In the genomic region with DNA sequence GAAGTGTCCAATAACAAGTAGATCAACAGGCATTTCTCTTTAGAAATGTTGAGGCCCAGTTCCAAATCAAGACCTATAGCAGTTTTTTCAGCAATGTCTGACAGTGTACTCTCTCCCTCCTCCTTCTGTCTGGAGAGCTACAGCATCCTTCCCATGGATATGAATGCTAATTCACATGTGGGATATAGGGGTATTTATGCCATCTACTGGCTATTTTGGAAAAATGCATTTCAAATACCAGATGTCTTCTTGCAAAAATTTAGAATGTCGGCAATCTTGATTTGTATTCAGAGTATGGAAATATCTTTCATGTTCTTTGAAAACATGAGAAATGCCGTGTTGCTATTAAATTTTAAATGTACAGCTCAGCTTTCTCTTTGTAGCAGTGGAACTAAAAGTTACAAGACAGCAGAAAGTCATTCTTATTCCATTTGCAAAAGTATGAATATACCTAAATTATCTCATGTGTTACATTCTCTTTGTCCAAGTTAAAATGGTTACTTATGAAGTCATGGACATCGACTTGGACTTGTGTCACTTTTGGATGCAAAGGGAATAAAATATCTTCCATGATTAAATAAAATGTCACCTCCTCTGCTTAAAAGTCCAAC, we compare ENCODE assay signal across 7 cellular contexts.
A peak's percentile ranks its signal among the peaks of the same experiment; 100 is the strongest.
DNase-seq lines count a peak whose midpoint lies in the region; ATAC-seq, FAIRE-seq and TF ChIP-seq lines count a peak whose summit lies in the region.

No MANE protein-coding gene starts in this region.

- no peaks in the 10 kb centered on the region for H3K79me1 ChIP-seq in mesendoderm (ENCODE audit: low read length)

- peak; percentile 91 for FAIRE-seq in H54 (lab: Jason Lieb, UNC)

- no peak overlapping the region for H2AK5ac ChIP-seq in mesendoderm (ENCODE audit: low read length)

- WGBS in body of pancreas, 2 donors, result 32 to 35% methylated on average over 3 of the region's 3 CpGs
- no CpG with 5 or more reads among the region's 3 CpGs for WGBS in mesendoderm (ENCODE audit: extremely low coverage, insufficient coverage, low lambda C conversion rate)

- H3K36me3 ChIP-seq in body of pancreas (replicated peaks in 1 of 2; ENCODE audit: insufficient read depth in 1 of 2, low read depth in 2 of 2) (no peaks in the 10 kb centered on the region), mesendoderm (ENCODE audit: control insufficient read depth, insufficient read depth, low read length) (no peaks in the 10 kb centered on the region)

- H4K8ac ChIP-seq in mesendoderm (ENCODE audit: low read depth, low read length), result no peak overlapping the region

- no peak overlapping the region for H3K4ac ChIP-seq in mesendoderm (ENCODE audit: low read depth, low read length)

- intact Hi-C loops in body of pancreas (cut with DNase I), result no loop called here

- H3K4me1 ChIP-seq in body of pancreas (no peaks in the 10 kb centered on the region), mesendoderm (ENCODE audit: control insufficient read depth, low read depth, low read length) (no peaks in the 10 kb centered on the region)

- no peak overlapping the region for H3K23ac ChIP-seq in mesendoderm (ENCODE audit: low read length)

- no peak overlapping the region for H3K56ac ChIP-seq in mesendoderm (ENCODE audit: low read length)

- H2BK15ac ChIP-seq in mesendoderm (replicated peaks; ENCODE audit: low read depth), result no peak overlapping the region

- TF ChIP-seq CTCF in body of pancreas (IDR thresholded peaks at IDR 0.05), result peak in 6 of 7 experiments; percentile 12 to 44 (median 35)

- no peak overlapping the region for H3K27ac ChIP-seq in body of pancreas
- H3K27ac ChIP-seq in mesendoderm (ENCODE audit: low read depth, low read length), result no peak overlapping the region

- no peak overlapping the region for H2BK5ac ChIP-seq in mesendoderm (ENCODE audit: low read length)

- H3K27me3 ChIP-seq in body of pancreas (no peaks in the 10 kb centered on the region), mesendoderm (ENCODE audit: insufficient read depth, low read length, poor library complexity) (no peaks in the 10 kb centered on the region)

- H3K79me2 ChIP-seq in mesendoderm (ENCODE audit: control insufficient read depth, insufficient read depth, low read length), result no peaks in the 10 kb centered on the region

- H3K9me3 ChIP-seq in body of pancreas, result no peaks in the 10 kb centered on the region

- DNase-seq in H54 (ENCODE audit: insufficient read length, low spot score) (peak; percentile 15), NCI-H226 (peak; percentile 24), body of pancreas (no peak), mesendoderm (peak; percentile 50), middle frontal gyrus (ENCODE audit: extremely low spot score, low spot score) (no peak)
- DNase-seq in stimulated activated naive CD4-positive, alpha-beta T cell treated with Interleukin-2 at 50 U/mL for 16 hours (lab: John Stamatoyannopoulos, UW), result no peak

- H3K18ac ChIP-seq in mesendoderm (ENCODE audit: low read length), result no peak overlapping the region

- H4K5ac ChIP-seq in mesendoderm (ENCODE audit: low read length), result no peak overlapping the region

- no peak for ATAC-seq in body of pancreas
- no peak for ATAC-seq in HG02642 (IDR thresholded peaks at IDR 0.05; ENCODE audit: poor library complexity, unreplicated experiment)

- no peak overlapping the region for H2BK120ac ChIP-seq in mesendoderm (ENCODE audit: low read depth, low read length)

- no peak overlapping the region for H3K4me2 ChIP-seq in mesendoderm (ENCODE audit: low read length)

- H3K4me3 ChIP-seq in body of pancreas, result no peak overlapping the region
- no peak overlapping the region for H3K4me3 ChIP-seq in mesendoderm (ENCODE audit: low read length)

- no peak overlapping the region for H3K9ac ChIP-seq in mesendoderm (ENCODE audit: low read length)

- TF ChIP-seq POLR2A in H54 (IDR thresholded peaks at IDR 0.05; ENCODE audit: low read depth, low read length), result no peak
- TF ChIP-seq POLR2A in body of pancreas (IDR thresholded peaks at IDR 0.05), result no peak

Comparison
In these comparisons a context has a peak if more than half of its experiments do, and no peak if none do; other contexts are left out.
1. DNase-seq: peak in H54 (single experiment), NCI-H226 (single experiment) and mesendoderm (single experiment); none in body of pancreas (0 of 4), middle frontal gyrus (single experiment) and stimulated activated naive CD4-positive, alpha-beta T cell treated with Interleukin-2 at 50 U/mL for 16 hours (single experiment).